15 cellular contexts compared by ENCODE assay signal in the genomic region with DNA sequence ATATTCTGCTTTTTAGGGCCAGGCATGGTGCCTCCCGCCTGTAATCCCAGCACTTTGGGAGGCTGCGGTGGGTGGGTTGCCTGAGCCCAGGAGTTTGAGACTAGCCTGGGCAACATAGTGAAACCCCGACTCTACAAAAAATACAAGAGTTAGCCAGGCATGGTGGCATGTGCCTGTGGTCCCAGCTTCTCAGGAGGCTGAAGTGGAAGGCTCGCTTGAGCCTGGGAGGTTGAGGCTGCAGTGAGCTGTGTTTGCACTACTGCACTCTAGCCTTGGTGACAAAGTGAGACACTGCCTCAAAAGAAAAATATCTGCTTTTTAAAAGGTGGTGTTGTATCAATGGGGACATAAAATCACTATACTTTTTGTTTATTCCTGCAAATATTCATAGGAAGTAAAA.
DNase-seq lines count a peak whose midpoint lies in the region; ATAC-seq and TF ChIP-seq lines count a peak whose summit lies in the region.
"Had no signal": no experiment of that assay in that cellular context is flagged by ENCODE, and none has a peak within 500 bp of the region (broad histone marks: within the 10 kb centered on the region; RNA-seq: fewer than 3 reads in every experiment).

No MANE protein-coding gene starts in this region.

- H3K27me3 ChIP-seq in OCI-LY3 (ENCODE audit: low read depth, low read length), result no peaks in the 10 kb centered on the region
- no peaks in the 10 kb centered on the region for H3K27me3 ChIP-seq in heart left ventricle
- H3K27me3 ChIP-seq in H7 (ENCODE audit: control insufficient read depth, insufficient read depth, low read length), result no peaks in the 10 kb centered on the region; the same call in 1 of the 2 replicates
- H3K27me3 ChIP-seq: BE2C had no signal

- no peaks in the 10 kb centered on the region for H3K4me1 Mint-ChIP-seq in activated CD8-positive, alpha-beta T cell treated with anti-CD3 and anti-CD28 coated beads for 36 hours (ENCODE audit: low read depth)
- no peaks in the 10 kb centered on the region for H3K4me1 Mint-ChIP-seq in activated CD8-positive, alpha-beta T cell treated with anti-CD3 and anti-CD28 coated beads, Interleukin-2, amount 10 ng/mL, durations not matched to agents 7 days and 5 days (ENCODE audit: low read depth)
- H3K4me1 Mint-ChIP-seq in nephron progenitor cell, result peaks cover 5% of the 10 kb centered on the region
- H3K4me1 Mint-ChIP-seq: CD4-positive, CD25-positive, alpha-beta regulatory T cell; CD8-positive, alpha-beta memory T cell had no signal

- 71 to 85% (median 74%) methylated on average over 4 of the region's 4 CpGs for WGBS in heart left ventricle, 4 donors

- TF ChIP-seq CTCF in activated CD8-positive, alpha-beta T cell treated with anti-CD3 and anti-CD28 coated beads for 36 hours (IDR thresholded peaks at IDR 0.05), result no peak
- TF ChIP-seq CTCF in OCI-LY3 (IDR thresholded peaks at IDR 0.05; ENCODE audit: low read depth, low read length) (no peak), nephron progenitor cell (IDR thresholded peaks at IDR 0.05) (no peak), heart left ventricle (IDR thresholded peaks at IDR 0.05) (no peak)

- H3K9me3 Mint-ChIP-seq in activated CD8-positive, alpha-beta T cell treated with anti-CD3 and anti-CD28 coated beads for 36 hours, result no peaks in the 10 kb centered on the region
- H3K9me3 Mint-ChIP-seq in activated CD8-positive, alpha-beta T cell treated with anti-CD3 and anti-CD28 coated beads, Interleukin-2, amount 10 ng/mL, durations not matched to agents 7 days and 5 days (ENCODE audit: insufficient read depth), result no peaks in the 10 kb centered on the region
- no peaks in the 10 kb centered on the region for H3K9me3 Mint-ChIP-seq in nephron progenitor cell
- H3K9me3 Mint-ChIP-seq: CD8-positive, alpha-beta memory T cell had no signal

- no peak for ATAC-seq in activated CD8-positive, alpha-beta T cell treated with anti-CD3 and anti-CD28 coated beads for 36 hours
- no peak for ATAC-seq in activated CD8-positive, alpha-beta T cell treated with anti-CD3 and anti-CD28 coated beads, Interleukin-2, amount 10 ng/mL, durations not matched to agents 7 days and 5 days
- no peak for ATAC-seq in heart left ventricle

- H3K4me1 ChIP-seq in OCI-LY3 (ENCODE audit: low read length) (no peaks in the 10 kb centered on the region), heart left ventricle (no peaks in the 10 kb centered on the region)
- H3K4me1 ChIP-seq: BE2C had no signal

- no peak overlapping the region for H3K27ac ChIP-seq in OCI-LY3 (ENCODE audit: low read length)
- no peak overlapping the region for H3K27ac ChIP-seq in heart left ventricle

- peak overlapping the region; percentile 75 for H2AFZ ChIP-seq in OCI-LY3 (ENCODE audit: low read depth, low read length)

- H3K27me3 Mint-ChIP-seq in activated CD8-positive, alpha-beta T cell treated with anti-CD3 and anti-CD28 coated beads for 36 hours, result no peaks in the 10 kb centered on the region
- H3K27me3 Mint-ChIP-seq in activated CD8-positive, alpha-beta T cell treated with anti-CD3 and anti-CD28 coated beads, Interleukin-2, amount 10 ng/mL, durations not matched to agents 7 days and 5 days (ENCODE audit: low read depth), result no peaks in the 10 kb centered on the region
- peaks cover 4% of the 10 kb centered on the region for H3K27me3 Mint-ChIP-seq in nephron progenitor cell (ENCODE audit: low read depth, poor library complexity)
- H3K27me3 Mint-ChIP-seq: CD4-positive, CD25-positive, alpha-beta regulatory T cell; CD8-positive, alpha-beta memory T cell had no signal

- no peak for TF ChIP-seq POLR2A in heart left ventricle (IDR thresholded peaks at IDR 0.05)

- CTCF ChIA-PET in activated CD8-positive, alpha-beta T cell treated with anti-CD3 and anti-CD28 coated beads for 36 hours (lab: Charles Lee), result no interaction called here
- CTCF ChIA-PET in activated CD8-positive, alpha-beta T cell treated with anti-CD3 and anti-CD28 coated beads, Interleukin-2, amount 10 ng/mL, durations not matched to agents 7 days and 5 days (lab: Charles Lee), result no interaction called here

- no peaks in the 10 kb centered on the region for H3K79me2 ChIP-seq in OCI-LY3 (ENCODE audit: low read length)

- H3K36me3 ChIP-seq in OCI-LY3 (replicated peaks; ENCODE audit: low read depth, low read length) (no peaks in the 10 kb centered on the region), heart left ventricle (no peaks in the 10 kb centered on the region), H7 (replicated peaks; ENCODE audit: control insufficient read depth, insufficient read depth, low read length) (no peaks in the 10 kb centered on the region)
- H3K36me3 ChIP-seq: BE2C, HAP-1 had no signal

- H3K4me3 Mint-ChIP-seq in activated CD8-positive, alpha-beta T cell treated with anti-CD3 and anti-CD28 coated beads for 36 hours, result no peak overlapping the region
- no peak overlapping the region for H3K4me3 Mint-ChIP-seq in activated CD8-positive, alpha-beta T cell treated with anti-CD3 and anti-CD28 coated beads, Interleukin-2, amount 10 ng/mL, durations not matched to agents 7 days and 5 days
- H3K4me3 Mint-ChIP-seq in nephron progenitor cell, result no peak overlapping the region
- H3K4me3 Mint-ChIP-seq: CD4-positive, CD25-positive, alpha-beta regulatory T cell had no signal

- intact Hi-C loops in activated CD8-positive, alpha-beta T cell treated with anti-CD3 and anti-CD28 coated beads for 36 hours (cut with micrococcal nuclease), result no loop called here
- intact Hi-C loops in heart left ventricle (cut with DNase I), result no loop called here

- H3K36me3 Mint-ChIP-seq in activated CD8-positive, alpha-beta T cell treated with anti-CD3 and anti-CD28 coated beads for 36 hours (ENCODE audit: low read depth), result no peaks in the 10 kb centered on the region
- H3K36me3 Mint-ChIP-seq in activated CD8-positive, alpha-beta T cell treated with anti-CD3 and anti-CD28 coated beads, Interleukin-2, amount 10 ng/mL, durations not matched to agents 7 days and 5 days (ENCODE audit: low read depth), result no peaks in the 10 kb centered on the region
- H3K36me3 Mint-ChIP-seq in nephron progenitor cell (ENCODE audit: low read depth), result no peaks in the 10 kb centered on the region
- H3K36me3 Mint-ChIP-seq: CD4-positive, CD25-positive, alpha-beta regulatory T cell; CD8-positive, alpha-beta memory T cell had no signal

- H3K4me2 ChIP-seq in OCI-LY3 (ENCODE audit: low read length), result no peak overlapping the region

- H3K27ac Mint-ChIP-seq in activated CD8-positive, alpha-beta T cell treated with anti-CD3 and anti-CD28 coated beads for 36 hours, result no peak overlapping the region
- H3K27ac Mint-ChIP-seq in activated CD8-positive, alpha-beta T cell treated with anti-CD3 and anti-CD28 coated beads, Interleukin-2, amount 10 ng/mL, durations not matched to agents 7 days and 5 days, result no peak overlapping the region
- H3K27ac Mint-ChIP-seq in nephron progenitor cell, result peak overlapping the region; percentile 50
- H3K27ac Mint-ChIP-seq: CD4-positive, CD25-positive, alpha-beta regulatory T cell; CD8-positive, alpha-beta memory T cell had no signal

- in situ Hi-C loops in G401 (cut with HindIII; ENCODE audit: low sequenced_read_pairs), result no loop called here

- H3K9ac ChIP-seq in OCI-LY3 (ENCODE audit: low read length), result no peak overlapping the region

- H3K4me3 ChIP-seq in OCI-LY3 (ENCODE audit: low read length) (no peak overlapping the region), heart left ventricle (no peak overlapping the region), H7 (ENCODE audit: insufficient read depth, low read depth, low read length) (no peak overlapping the region)
- H3K4me3 ChIP-seq: HAP-1 had no signal

- POLR2A ChIA-PET in activated CD8-positive, alpha-beta T cell treated with anti-CD3 and anti-CD28 coated beads for 36 hours (lab: Charles Lee), result no interaction called here
- POLR2A ChIA-PET in activated CD8-positive, alpha-beta T cell treated with anti-CD3 and anti-CD28 coated beads, Interleukin-2, amount 10 ng/mL, durations not matched to agents 7 days and 5 days (lab: Charles Lee), result no interaction called here

- no peaks in the 10 kb centered on the region for H3K9me3 ChIP-seq in OCI-LY3 (ENCODE audit: insufficient read depth, low read length)
- H3K9me3 ChIP-seq in heart left ventricle, result no peaks in the 10 kb centered on the region
- H3K9me3 ChIP-seq: BE2C, HAP-1 had no signal

- DNase-seq in activated CD8-positive, alpha-beta T cell treated with anti-CD3 and anti-CD28 coated beads for 36 hours, result peak; percentile 1
- no peak for DNase-seq in activated CD8-positive, alpha-beta T cell treated with anti-CD3 and anti-CD28 coated beads, Interleukin-2, amount 10 ng/mL, durations not matched to agents 7 days and 5 days
- DNase-seq in ELF-1 (ENCODE audit: low read depth, low spot score) (peak; percentile 2), nephron progenitor cell (no peak), G401 (ENCODE audit: low spot score) (no peak), heart left ventricle (no peak), H7 (no peak)
- DNase-seq: BE2C; C1 segment of cervical spinal cord; CD4-positive, CD25-positive, alpha-beta regulatory T cell; CD8-positive, alpha-beta memory T cell; COR-L47; GF-D8 had no signal

- no peaks in the 10 kb centered on the region for H4K20me1 ChIP-seq in OCI-LY3 (ENCODE audit: insufficient read depth, low read length)

Comparison
In these comparisons a context has a peak if more than half of its experiments do, and no peak if none do; other contexts are left out.
1. DNase-seq: peak in activated CD8-positive, alpha-beta T cell treated with anti-CD3 and anti-CD28 coated beads for 36 hours (single experiment) and ELF-1 (single experiment); none in activated CD8-positive, alpha-beta T cell treated with anti-CD3 and anti-CD28 coated beads, Interleukin-2, amount 10 ng/mL, durations not matched to agents 7 days and 5 days (single experiment), nephron progenitor cell (single experiment), G401 (single experiment), heart left ventricle (0 of 5) and H7 (single experiment).